In genomic region chr16:89921699-89922476, GRCh38 we compare ENCODE assay signal across 1 cellular context.
TF ChIP-seq lines count a peak whose summit lies in the region.

No MANE protein-coding gene starts in this region.

TF ChIP-seq in K562, 482 proteins besides CTCF, POLR2A, EP300 and RAD21 (continues in another document):
- TF ChIP-seq ZNF384 (IDR thresholded peaks at IDR 0.05; ENCODE audit: low read depth, low read length) (no peak), MAZ (CRISPR knock-in tag; conservative IDR thresholded peaks at IDR 0.05 in 1 of 2, IDR thresholded peaks at IDR 0.05 in 1 of 2) (peak; percentile 14 to 77; a peak in 3 of 4 replicates), HMGN3 (IDR thresholded peaks at IDR 0.05; ENCODE audit: borderline replicate concordance, extremely low read depth, insufficient read length, low read depth, low read length) (peak; percentile 59), MBD2 (IDR thresholded peaks at IDR 0.05; ENCODE audit: borderline replicate concordance, low read depth) (peak; percentile 41; the same call in 1 of the 2 replicates), MAFK (IDR thresholded peaks at IDR 0.05; ENCODE audit: low read length) (peak; percentile 29; the same call in 1 of the 2 replicates), KDM4B (IDR thresholded peaks at IDR 0.05; ENCODE audit: borderline replicate concordance in 2 of 2, low read depth in 1 of 2) (no peak), POU5F1 (IDR thresholded peaks at IDR 0.05; ENCODE audit: borderline replicate concordance, low read depth, low read length, partially characterized antibody) (no peak), ZNF354B (CRISPR knock-in tag; IDR thresholded peaks at IDR 0.05) (no peak), PHF8 (IDR thresholded peaks at IDR 0.05; ENCODE audit: borderline replicate concordance, low read length) (peak; percentile 34; the same call in 1 of the 2 replicates), DMBX1 (CRISPR knock-in tag; IDR thresholded peaks at IDR 0.05; ENCODE audit: borderline replicate concordance) (0 out of 2 replicates have a peak, but pooled peaks have one; percentile 44), JUND (IDR thresholded peaks at IDR 0.05; ENCODE audit: borderline replicate concordance, low read depth, low read length) (peak; percentile 92), JUND (tag; IDR thresholded peaks at IDR 0.05; ENCODE audit: borderline replicate concordance, low read depth, low read length) (peak; percentile 85; the same call in 2 of the 3 replicates), NEUROD1 (IDR thresholded peaks at IDR 0.05; ENCODE audit: borderline replicate concordance, low read depth, low read length, partially characterized antibody) (peak; percentile 41), CTBP1 (IDR thresholded peaks at IDR 0.05; ENCODE audit: borderline replicate concordance) (peak; percentile 63), CBX3 (IDR thresholded peaks at IDR 0.05; ENCODE audit: borderline replicate concordance in 1 of 2, low read length in 2 of 2) (0 out of 3 replicates have a peak, but pooled peaks of 1 of the 2 experiments have one; percentile 42), JUN (IDR thresholded peaks at IDR 0.05; ENCODE audit: borderline replicate concordance, low read depth, low read length) (peak; percentile 64; the same call in 1 of the 2 replicates), JUN (CRISPR knock-in tag; IDR thresholded peaks at IDR 0.05; ENCODE audit: borderline replicate concordance) (no peak), ZNF143 (CRISPR knock-in tag; IDR thresholded peaks at IDR 0.05) (no peak), POLR2AphosphoS2 (IDR thresholded peaks at IDR 0.05; ENCODE audit: low read length) (no peak), MTA2 (IDR thresholded peaks at IDR 0.05; ENCODE audit: low read depth) (no peak), YY1 (IDR thresholded peaks at IDR 0.05; ENCODE audit: borderline replicate concordance in 1 of 3, control insufficient read depth in 1 of 3, extremely low read depth in 1 of 3, insufficient read depth in 3 of 3, insufficient read length in 1 of 3, insufficient replicate concordance in 2 of 3, low read depth in 1 of 3, low read length in 2 of 3) (peak in 2 of 3 experiments; percentile 77 to 85), ZKSCAN1 (IDR thresholded peaks at IDR 0.05; ENCODE audit: low read depth, low read length) (no peak), ZSCAN29 (IDR thresholded peaks at IDR 0.05) (no peak), NCOA1 (IDR thresholded peaks at IDR 0.05; ENCODE audit: low read depth) (no peak), ZNF511 (CRISPR knock-in tag; IDR thresholded peaks at IDR 0.05) (no peak), SPI1 (IDR thresholded peaks at IDR 0.05; ENCODE audit: borderline replicate concordance, low read depth, low read length) (0 out of 2 replicates have a peak, but pooled peaks have one; percentile 0), DPF2 (IDR thresholded peaks at IDR 0.05) (peak; percentile 72; the same call in 1 of the 2 replicates), ETV5 (CRISPR knock-in tag; IDR thresholded peaks at IDR 0.05; ENCODE audit: low read depth) (peak; percentile 71; the same call in 1 of the 2 replicates), SREBF1 (IDR thresholded peaks at IDR 0.05; ENCODE audit: borderline replicate concordance, low read depth, low read length) (no peak), ILF3 (IDR thresholded peaks at IDR 0.05; ENCODE audit: borderline replicate concordance) (no peak), KLF1 (tag; IDR thresholded peaks at IDR 0.05) (no peak), SMARCE1 (IDR thresholded peaks at IDR 0.05) (0 out of 2 replicates have a peak, but pooled peaks have one; percentile 20), NFIX (CRISPR knock-in tag; IDR thresholded peaks at IDR 0.05; ENCODE audit: low read depth) (no peak), KLF10 (CRISPR knock-in tag; IDR thresholded peaks at IDR 0.05) (no peak), ELF4 (CRISPR knock-in tag; IDR thresholded peaks at IDR 0.05) (0 out of 2 replicates have a peak, but pooled peaks have one; percentile 2), FOSL1 (tag; conservative IDR thresholded peaks at IDR 0.05) (peak; percentile 80), SREBF2 (CRISPR knock-in tag; IDR thresholded peaks at IDR 0.05) (no peak)
- TF ChIP-seq, protein P1, sequence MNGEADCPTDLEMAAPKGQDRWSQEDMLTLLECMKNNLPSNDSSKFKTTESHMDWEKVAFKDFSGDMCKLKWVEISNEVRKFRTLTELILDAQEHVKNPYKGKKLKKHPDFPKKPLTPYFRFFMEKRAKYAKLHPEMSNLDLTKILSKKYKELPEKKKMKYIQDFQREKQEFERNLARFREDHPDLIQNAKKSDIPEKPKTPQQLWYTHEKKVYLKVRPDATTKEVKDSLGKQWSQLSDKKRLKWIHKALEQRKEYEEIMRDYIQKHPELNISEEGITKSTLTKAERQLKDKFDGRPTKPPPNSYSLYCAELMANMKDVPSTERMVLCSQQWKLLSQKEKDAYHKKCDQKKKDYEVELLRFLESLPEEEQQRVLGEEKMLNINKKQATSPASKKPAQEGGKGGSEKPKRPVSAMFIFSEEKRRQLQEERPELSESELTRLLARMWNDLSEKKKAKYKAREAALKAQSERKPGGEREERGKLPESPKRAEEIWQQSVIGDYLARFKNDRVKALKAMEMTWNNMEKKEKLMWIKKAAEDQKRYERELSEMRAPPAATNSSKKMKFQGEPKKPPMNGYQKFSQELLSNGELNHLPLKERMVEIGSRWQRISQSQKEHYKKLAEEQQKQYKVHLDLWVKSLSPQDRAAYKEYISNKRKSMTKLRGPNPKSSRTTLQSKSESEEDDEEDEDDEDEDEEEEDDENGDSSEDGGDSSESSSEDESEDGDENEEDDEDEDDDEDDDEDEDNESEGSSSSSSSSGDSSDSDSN (IDR thresholded peaks at IDR 0.05; ENCODE audit: borderline replicate concordance in 1 of 2, low read depth in 2 of 2, low read length in 2 of 2), result peak; percentile 48 to 98; a peak in 3 of 4 replicates
- TF ChIP-seq, protein P2, sequence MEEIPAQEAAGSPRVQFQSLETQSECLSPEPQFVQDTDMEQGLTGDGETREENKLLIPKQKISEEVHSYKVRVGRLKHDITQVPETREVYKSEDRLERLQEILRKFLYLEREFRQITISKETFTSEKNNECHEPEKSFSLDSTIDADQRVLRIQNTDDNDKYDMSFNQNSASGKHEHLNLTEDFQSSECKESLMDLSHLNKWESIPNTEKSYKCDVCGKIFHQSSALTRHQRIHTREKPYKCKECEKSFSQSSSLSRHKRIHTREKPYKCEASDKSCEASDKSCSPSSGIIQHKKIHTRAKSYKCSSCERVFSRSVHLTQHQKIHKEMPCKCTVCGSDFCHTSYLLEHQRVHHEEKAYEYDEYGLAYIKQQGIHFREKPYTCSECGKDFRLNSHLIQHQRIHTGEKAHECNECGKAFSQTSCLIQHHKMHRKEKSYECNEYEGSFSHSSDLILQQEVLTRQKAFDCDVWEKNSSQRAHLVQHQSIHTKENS (CRISPR knock-in tag; IDR thresholded peaks at IDR 0.05), result no peak
- TF ChIP-seq, protein P3, sequence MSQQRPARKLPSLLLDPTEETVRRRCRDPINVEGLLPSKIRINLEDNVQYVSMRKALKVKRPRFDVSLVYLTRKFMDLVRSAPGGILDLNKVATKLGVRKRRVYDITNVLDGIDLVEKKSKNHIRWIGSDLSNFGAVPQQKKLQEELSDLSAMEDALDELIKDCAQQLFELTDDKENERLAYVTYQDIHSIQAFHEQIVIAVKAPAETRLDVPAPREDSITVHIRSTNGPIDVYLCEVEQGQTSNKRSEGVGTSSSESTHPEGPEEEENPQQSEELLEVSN (IDR thresholded peaks at IDR 0.05; ENCODE audit: borderline replicate concordance in 1 of 2, extremely low read depth in 1 of 2, insufficient read depth in 1 of 2, insufficient read length in 1 of 2, low read depth in 1 of 2, low read length in 1 of 2, poor library complexity in 1 of 2, severe bottlenecking in 1 of 2), result peak in 1 of 2 experiments; percentile 42
- TF ChIP-seq, protein P4, sequence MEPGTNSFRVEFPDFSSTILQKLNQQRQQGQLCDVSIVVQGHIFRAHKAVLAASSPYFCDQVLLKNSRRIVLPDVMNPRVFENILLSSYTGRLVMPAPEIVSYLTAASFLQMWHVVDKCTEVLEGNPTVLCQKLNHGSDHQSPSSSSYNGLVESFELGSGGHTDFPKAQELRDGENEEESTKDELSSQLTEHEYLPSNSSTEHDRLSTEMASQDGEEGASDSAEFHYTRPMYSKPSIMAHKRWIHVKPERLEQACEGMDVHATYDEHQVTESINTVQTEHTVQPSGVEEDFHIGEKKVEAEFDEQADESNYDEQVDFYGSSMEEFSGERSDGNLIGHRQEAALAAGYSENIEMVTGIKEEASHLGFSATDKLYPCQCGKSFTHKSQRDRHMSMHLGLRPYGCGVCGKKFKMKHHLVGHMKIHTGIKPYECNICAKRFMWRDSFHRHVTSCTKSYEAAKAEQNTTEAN (CRISPR knock-in tag; IDR thresholded peaks at IDR 0.05), result no peak
- TF ChIP-seq, protein P5, sequence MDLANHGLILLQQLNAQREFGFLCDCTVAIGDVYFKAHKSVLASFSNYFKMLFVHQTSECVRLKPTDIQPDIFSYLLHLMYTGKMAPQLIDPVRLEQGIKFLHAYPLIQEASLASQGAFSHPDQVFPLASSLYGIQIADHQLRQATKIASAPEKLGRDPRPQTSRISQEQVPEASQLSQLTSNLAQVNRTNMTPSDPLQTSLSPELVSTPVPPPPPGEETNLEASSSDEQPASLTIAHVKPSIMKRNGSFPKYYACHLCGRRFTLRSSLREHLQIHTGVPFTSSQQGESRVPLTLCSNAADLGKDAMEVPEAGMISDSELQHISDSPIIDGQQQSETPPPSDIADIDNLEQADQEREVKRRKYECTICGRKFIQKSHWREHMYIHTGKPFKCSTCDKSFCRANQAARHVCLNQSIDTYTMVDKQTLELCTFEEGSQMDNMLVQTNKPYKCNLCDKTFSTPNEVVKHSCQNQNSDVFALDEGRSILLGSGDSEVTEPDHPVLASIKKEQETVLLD (IDR thresholded peaks at IDR 0.05), result no peak
- TF ChIP-seq, protein P6, sequence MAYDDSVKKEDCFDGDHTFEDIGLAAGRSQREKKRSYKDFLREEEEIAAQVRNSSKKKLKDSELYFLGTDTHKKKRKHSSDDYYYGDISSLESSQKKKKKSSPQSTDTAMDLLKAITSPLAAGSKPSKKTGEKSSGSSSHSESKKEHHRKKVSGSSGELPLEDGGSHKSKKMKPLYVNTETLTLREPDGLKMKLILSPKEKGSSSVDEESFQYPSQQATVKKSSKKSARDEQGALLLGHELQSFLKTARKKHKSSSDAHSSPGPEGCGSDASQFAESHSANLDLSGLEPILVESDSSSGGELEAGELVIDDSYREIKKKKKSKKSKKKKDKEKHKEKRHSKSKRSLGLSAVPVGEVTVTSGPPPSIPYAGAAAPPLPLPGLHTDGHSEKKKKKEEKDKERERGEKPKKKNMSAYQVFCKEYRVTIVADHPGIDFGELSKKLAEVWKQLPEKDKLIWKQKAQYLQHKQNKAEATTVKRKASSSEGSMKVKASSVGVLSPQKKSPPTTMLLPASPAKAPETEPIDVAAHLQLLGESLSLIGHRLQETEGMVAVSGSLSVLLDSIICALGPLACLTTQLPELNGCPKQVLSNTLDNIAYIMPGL (CRISPR knock-in tag; IDR thresholded peaks at IDR 0.05), result no peak
- TF ChIP-seq, protein P7, sequence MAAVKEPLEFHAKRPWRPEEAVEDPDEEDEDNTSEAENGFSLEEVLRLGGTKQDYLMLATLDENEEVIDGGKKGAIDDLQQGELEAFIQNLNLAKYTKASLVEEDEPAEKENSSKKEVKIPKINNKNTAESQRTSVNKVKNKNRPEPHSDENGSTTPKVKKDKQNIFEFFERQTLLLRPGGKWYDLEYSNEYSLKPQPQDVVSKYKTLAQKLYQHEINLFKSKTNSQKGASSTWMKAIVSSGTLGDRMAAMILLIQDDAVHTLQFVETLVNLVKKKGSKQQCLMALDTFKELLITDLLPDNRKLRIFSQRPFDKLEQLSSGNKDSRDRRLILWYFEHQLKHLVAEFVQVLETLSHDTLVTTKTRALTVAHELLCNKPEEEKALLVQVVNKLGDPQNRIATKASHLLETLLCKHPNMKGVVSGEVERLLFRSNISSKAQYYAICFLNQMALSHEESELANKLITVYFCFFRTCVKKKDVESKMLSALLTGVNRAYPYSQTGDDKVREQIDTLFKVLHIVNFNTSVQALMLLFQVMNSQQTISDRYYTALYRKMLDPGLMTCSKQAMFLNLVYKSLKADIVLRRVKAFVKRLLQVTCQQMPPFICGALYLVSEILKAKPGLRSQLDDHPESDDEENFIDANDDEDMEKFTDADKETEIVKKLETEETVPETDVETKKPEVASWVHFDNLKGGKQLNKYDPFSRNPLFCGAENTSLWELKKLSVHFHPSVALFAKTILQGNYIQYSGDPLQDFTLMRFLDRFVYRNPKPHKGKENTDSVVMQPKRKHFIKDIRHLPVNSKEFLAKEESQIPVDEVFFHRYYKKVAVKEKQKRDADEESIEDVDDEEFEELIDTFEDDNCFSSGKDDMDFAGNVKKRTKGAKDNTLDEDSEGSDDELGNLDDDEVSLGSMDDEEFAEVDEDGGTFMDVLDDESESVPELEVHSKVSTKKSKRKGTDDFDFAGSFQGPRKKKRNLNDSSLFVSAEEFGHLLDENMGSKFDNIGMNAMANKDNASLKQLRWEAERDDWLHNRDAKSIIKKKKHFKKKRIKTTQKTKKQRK (IDR thresholded peaks at IDR 0.05; ENCODE audit: borderline replicate concordance, low read depth, low read length), result 0 out of 2 replicates have a peak, but pooled peaks have one; percentile 14
- TF ChIP-seq, protein P8, sequence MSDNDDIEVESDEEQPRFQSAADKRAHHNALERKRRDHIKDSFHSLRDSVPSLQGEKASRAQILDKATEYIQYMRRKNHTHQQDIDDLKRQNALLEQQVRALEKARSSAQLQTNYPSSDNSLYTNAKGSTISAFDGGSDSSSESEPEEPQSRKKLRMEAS (CRISPR knock-in tag; IDR thresholded peaks at IDR 0.05), result no peak
- TF ChIP-seq, protein P9, sequence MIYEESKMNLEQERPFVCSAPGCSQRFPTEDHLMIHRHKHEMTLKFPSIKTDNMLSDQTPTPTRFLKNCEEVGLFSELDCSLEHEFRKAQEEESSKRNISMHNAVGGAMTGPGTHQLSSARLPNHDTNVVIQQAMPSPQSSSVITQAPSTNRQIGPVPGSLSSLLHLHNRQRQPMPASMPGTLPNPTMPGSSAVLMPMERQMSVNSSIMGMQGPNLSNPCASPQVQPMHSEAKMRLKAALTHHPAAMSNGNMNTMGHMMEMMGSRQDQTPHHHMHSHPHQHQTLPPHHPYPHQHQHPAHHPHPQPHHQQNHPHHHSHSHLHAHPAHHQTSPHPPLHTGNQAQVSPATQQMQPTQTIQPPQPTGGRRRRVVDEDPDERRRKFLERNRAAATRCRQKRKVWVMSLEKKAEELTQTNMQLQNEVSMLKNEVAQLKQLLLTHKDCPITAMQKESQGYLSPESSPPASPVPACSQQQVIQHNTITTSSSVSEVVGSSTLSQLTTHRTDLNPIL (CRISPR knock-in tag; IDR thresholded peaks at IDR 0.05), result no peak
- TF ChIP-seq, protein P10, sequence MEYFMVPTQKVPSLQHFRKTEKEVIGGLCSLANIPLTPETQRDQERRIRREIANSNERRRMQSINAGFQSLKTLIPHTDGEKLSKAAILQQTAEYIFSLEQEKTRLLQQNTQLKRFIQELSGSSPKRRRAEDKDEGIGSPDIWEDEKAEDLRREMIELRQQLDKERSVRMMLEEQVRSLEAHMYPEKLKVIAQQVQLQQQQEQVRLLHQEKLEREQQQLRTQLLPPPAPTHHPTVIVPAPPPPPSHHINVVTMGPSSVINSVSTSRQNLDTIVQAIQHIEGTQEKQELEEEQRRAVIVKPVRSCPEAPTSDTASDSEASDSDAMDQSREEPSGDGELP (CRISPR knock-in tag; IDR thresholded peaks at IDR 0.05; ENCODE audit: borderline replicate concordance), result peak; percentile 29; the same call in 1 of the 2 replicates
